Comparison of ENCODE assay signal across 37 cellular contexts in genomic region chr18:75779910-75780309, GRCh38.
"Had no signal": no experiment of that assay in that cellular context is flagged by ENCODE, and none has a peak within 500 bp of the region (broad histone marks: within the 10 kb centered on the region; RNA-seq: fewer than 3 reads in every experiment).

No MANE protein-coding gene starts in this region.

- H3K4me3 ChIP-seq: ascending aorta, cardiac muscle cell had no signal

- H3K27me3 Mint-ChIP-seq: activated CD4-positive, alpha-beta memory T cell treated with anti-CD3 and anti-CD28 coated beads, Interleukin-2, amount 10 ng/mL, durations not matched to agents 7 days and 5 days; activated CD4-positive, alpha-beta T cell treated with anti-CD3 and anti-CD28 coated beads, Interleukin-2, amount 10 ng/mL, durations not matched to agents 7 days and 5 days; activated CD8-positive, alpha-beta memory T cell treated with anti-CD3 and anti-CD28 coated beads, Interleukin-2, amount 10 ng/mL, durations not matched to agents 7 days and 5 days; brain had no signal

- H3K36me3 Mint-ChIP-seq: activated CD8-positive, alpha-beta memory T cell treated with anti-CD3 and anti-CD28 coated beads, Interleukin-2, amount 10 ng/mL, durations not matched to agents 7 days and 5 days; activated naive CD4-positive, alpha-beta T cell treated with anti-CD3 and anti-CD28 coated beads, Interleukin-2, amount 10 ng/mL, durations not matched to agents 7 days and 5 days; activated naive CD4-positive, alpha-beta T cell treated with anti-CD3 and anti-CD28 coated beads, Interleukin-2, amount 50 U/mL, for 24 hours; activated naive CD8-positive, alpha-beta T cell; activated naive CD8-positive, alpha-beta T cell treated with anti-CD3 and anti-CD28 coated beads, Interleukin-2, amount 10 ng/mL, durations not matched to agents 7 days and 5 days; brain; WTC11 had no signal

- H3K27ac ChIP-seq: ascending aorta, cardiac muscle cell, VCaP had no signal

- ATAC-seq: activated CD4-positive, alpha-beta T cell treated with anti-CD3 and anti-CD28 coated beads for 36 hours; activated CD4-positive, CD25-positive, alpha-beta regulatory T cell treated with anti-CD3 and anti-CD28 coated beads, Interleukin-2, amount 50 U/mL, for 24 hours; activated CD8-positive, alpha-beta memory T cell treated with anti-CD3 and anti-CD28 coated beads, Interleukin-2, amount 10 ng/mL, durations not matched to agents 7 days and 5 days; activated CD8-positive, alpha-beta T cell treated with anti-CD3 and anti-CD28 coated beads, Interleukin-2, amount 10 ng/mL, durations not matched to agents 7 days and 5 days; activated naive CD8-positive, alpha-beta T cell treated with anti-CD3 and anti-CD28 coated beads, Interleukin-2, amount 50 U/mL, for 24 hours; WTC11 had no signal

- H3K9me3 ChIP-seq: ascending aorta had no signal

- H3K36me3 ChIP-seq: ascending aorta, cardiac muscle cell had no signal

- DNase-seq: activated CD4-positive, alpha-beta memory T cell treated with anti-CD3 and anti-CD28 coated beads, Interleukin-2, amount 10 ng/mL, durations not matched to agents 7 days and 5 days; activated CD4-positive, alpha-beta T cell treated with anti-CD3 and anti-CD28 coated beads for 1 hour; activated CD4-positive, alpha-beta T cell treated with anti-CD3 and anti-CD28 coated beads for 36 hours; activated CD4-positive, alpha-beta T cell treated with anti-CD3 and anti-CD28 coated beads for 48 hours; activated CD4-positive, alpha-beta T cell treated with anti-CD3 and anti-CD28 coated beads, Interleukin-2, amount 10 ng/mL, durations not matched to agents 7 days and 5 days; activated CD4-positive, alpha-beta T cell treated with anti-CD3 and anti-CD28 coated beads, Interleukin-2, amount 50 U/mL, for 48 hours; activated CD4-positive, CD25-positive, alpha-beta regulatory T cell; activated CD8-positive, alpha-beta memory T cell treated with anti-CD3 and anti-CD28 coated beads for 24 hours; activated CD8-positive, alpha-beta memory T cell treated with anti-CD3 and anti-CD28 coated beads, Interleukin-2, amount 10 ng/mL, durations not matched to agents 7 days and 5 days; activated CD8-positive, alpha-beta memory T cell treated with anti-CD3 and anti-CD28 coated beads, Interleukin-2, amount 50 U/mL, for 48 hours; activated CD8-positive, alpha-beta T cell treated with anti-CD3 and anti-CD28 coated beads, Interleukin-2, amount 10 ng/mL, durations not matched to agents 7 days and 5 days; activated effector memory CD4-positive, alpha-beta T cell treated with Interleukin-2 at 50 U/mL for 16 hours; activated gamma-delta T cell; activated naive CD4-positive, alpha-beta T cell treated with anti-CD3 and anti-CD28 coated beads, Interleukin-2, amount 10 ng/mL, durations not matched to agents 7 days and 5 days; activated naive CD4-positive, alpha-beta T cell treated with Interleukin-2 at 50 U/mL for 16 hours; activated naive CD8-positive, alpha-beta T cell treated with anti-CD3 and anti-CD28 coated beads, Interleukin-2, amount 10 ng/mL, durations not matched to agents 7 days and 5 days; activated naive CD8-positive, alpha-beta T cell treated with anti-CD3 and anti-CD28 coated beads, Interleukin-2, amount 50 U/mL, for 24 hours; activated T-cell treated with anti-CD3 and anti-CD28 coated beads, Interleukin-2, amount 50 U/mL, for 24 hours; activated T-cell treated with anti-CD3 and anti-CD28 coated beads, Interleukin-2, amount 50 U/mL, for 48 hours; amygdala; anterior cingulate cortex; caudate nucleus; cerebellar nuclear complex; T-helper 2 cell; T-helper 9 cell had no signal

- H3K4me1 ChIP-seq: ascending aorta had no signal

- H3K4me1 Mint-ChIP-seq: activated CD4-positive, alpha-beta memory T cell treated with anti-CD3 and anti-CD28 coated beads, Interleukin-2, amount 10 ng/mL, durations not matched to agents 7 days and 5 days; activated CD4-positive, alpha-beta T cell treated with anti-CD3 and anti-CD28 coated beads for 36 hours; activated CD4-positive, alpha-beta T cell treated with anti-CD3 and anti-CD28 coated beads, Interleukin-2, amount 10 ng/mL, durations not matched to agents 7 days and 5 days; activated CD8-positive, alpha-beta memory T cell treated with anti-CD3 and anti-CD28 coated beads, Interleukin-2, amount 10 ng/mL, durations not matched to agents 7 days and 5 days; activated naive CD4-positive, alpha-beta T cell treated with anti-CD3 and anti-CD28 coated beads, Interleukin-2, amount 10 ng/mL, durations not matched to agents 7 days and 5 days; activated naive CD4-positive, alpha-beta T cell treated with anti-CD3 and anti-CD28 coated beads, Interleukin-2, amount 50 U/mL, for 24 hours; activated naive CD8-positive, alpha-beta T cell treated with anti-CD3 and anti-CD28 coated beads, Interleukin-2, amount 10 ng/mL, durations not matched to agents 7 days and 5 days; activated naive CD8-positive, alpha-beta T cell treated with anti-CD3 and anti-CD28 coated beads, Interleukin-2, amount 50 U/mL, for 24 hours; central memory CD8-positive, alpha-beta T cell had no signal

- H3K4me3 Mint-ChIP-seq: activated CD4-positive, alpha-beta memory T cell treated with anti-CD3 and anti-CD28 coated beads, Interleukin-2, amount 10 ng/mL, durations not matched to agents 7 days and 5 days; activated CD4-positive, alpha-beta T cell treated with anti-CD3 and anti-CD28 coated beads for 36 hours; activated CD4-positive, alpha-beta T cell treated with anti-CD3 and anti-CD28 coated beads, Interleukin-2, amount 10 ng/mL, durations not matched to agents 7 days and 5 days; activated CD8-positive, alpha-beta memory T cell treated with anti-CD3 and anti-CD28 coated beads, Interleukin-2, amount 10 ng/mL, durations not matched to agents 7 days and 5 days; activated CD8-positive, alpha-beta T cell treated with anti-CD3 and anti-CD28 coated beads, Interleukin-2, amount 10 ng/mL, durations not matched to agents 7 days and 5 days; activated naive CD4-positive, alpha-beta T cell treated with anti-CD3 and anti-CD28 coated beads, Interleukin-2, amount 10 ng/mL, durations not matched to agents 7 days and 5 days; activated naive CD4-positive, alpha-beta T cell treated with anti-CD3 and anti-CD28 coated beads, Interleukin-2, amount 50 U/mL, for 24 hours; activated naive CD8-positive, alpha-beta T cell; activated naive CD8-positive, alpha-beta T cell treated with anti-CD3 and anti-CD28 coated beads, Interleukin-2, amount 10 ng/mL, durations not matched to agents 7 days and 5 days; activated naive CD8-positive, alpha-beta T cell treated with anti-CD3 and anti-CD28 coated beads, Interleukin-2, amount 50 U/mL, for 24 hours; activated T-cell treated with anti-CD3 and anti-CD28 coated beads, Interleukin-2, amount 50 U/mL, for 24 hours; brain; central memory CD8-positive, alpha-beta T cell; T-helper 1 cell treated with Interleukin-12 subunit alpha and Interleukin-12 subunit beta and Interleukin-4 antibody, amounts not matched to agents 30 μg/mL and 1 μg/mL, for 36 hours; T-helper 2 cell treated with Interferon-gamma antibody and Interleukin-4, amounts not matched to agents 5 μg/mL and 100 μg/mL, for 36 hours; WTC11 had no signal

- H3K9me3 Mint-ChIP-seq: activated CD4-positive, alpha-beta memory T cell treated with anti-CD3 and anti-CD28 coated beads, Interleukin-2, amount 10 ng/mL, durations not matched to agents 7 days and 5 days; activated CD4-positive, alpha-beta T cell treated with anti-CD3 and anti-CD28 coated beads, Interleukin-2, amount 10 ng/mL, durations not matched to agents 7 days and 5 days; activated naive CD4-positive, alpha-beta T cell treated with anti-CD3 and anti-CD28 coated beads, Interleukin-2, amount 10 ng/mL, durations not matched to agents 7 days and 5 days; activated naive CD4-positive, alpha-beta T cell treated with anti-CD3 and anti-CD28 coated beads, Interleukin-2, amount 50 U/mL, for 24 hours; activated naive CD8-positive, alpha-beta T cell treated with anti-CD3 and anti-CD28 coated beads, Interleukin-2, amount 10 ng/mL, durations not matched to agents 7 days and 5 days; activated naive CD8-positive, alpha-beta T cell treated with anti-CD3 and anti-CD28 coated beads, Interleukin-2, amount 50 U/mL, for 24 hours; activated T-cell treated with anti-CD3 and anti-CD28 coated beads, Interleukin-2, amount 50 U/mL, for 24 hours; activated T-helper 2 cell treated with anti-CD3 and anti-CD28 coated beads, Interferon-gamma antibody, Interleukin-2, Interleukin-4, amounts not matched to agents 10 μg/mL and 5 μg/mL and 100 μg/mL, durations not matched to agents 14 hours and 24 hours and 36 hours; brain; central memory CD8-positive, alpha-beta T cell; T-helper 1 cell treated with Interleukin-12 subunit alpha and Interleukin-12 subunit beta and Interleukin-4 antibody, amounts not matched to agents 30 μg/mL and 1 μg/mL, for 36 hours; T-helper 2 cell treated with Interferon-gamma antibody and Interleukin-4, amounts not matched to agents 5 μg/mL and 100 μg/mL, for 36 hours; WTC11 had no signal

- H3K27ac Mint-ChIP-seq: activated CD4-positive, alpha-beta memory T cell treated with anti-CD3 and anti-CD28 coated beads, Interleukin-2, amount 10 ng/mL, durations not matched to agents 7 days and 5 days; activated CD4-positive, alpha-beta T cell treated with anti-CD3 and anti-CD28 coated beads for 36 hours; activated CD4-positive, alpha-beta T cell treated with anti-CD3 and anti-CD28 coated beads, Interleukin-2, amount 10 ng/mL, durations not matched to agents 7 days and 5 days; activated CD8-positive, alpha-beta memory T cell treated with anti-CD3 and anti-CD28 coated beads, Interleukin-2, amount 10 ng/mL, durations not matched to agents 7 days and 5 days; activated CD8-positive, alpha-beta T cell treated with anti-CD3 and anti-CD28 coated beads, Interleukin-2, amount 10 ng/mL, durations not matched to agents 7 days and 5 days; activated naive CD4-positive, alpha-beta T cell treated with anti-CD3 and anti-CD28 coated beads, Interleukin-2, amount 10 ng/mL, durations not matched to agents 7 days and 5 days; activated naive CD4-positive, alpha-beta T cell treated with anti-CD3 and anti-CD28 coated beads, Interleukin-2, amount 50 U/mL, for 24 hours; activated naive CD8-positive, alpha-beta T cell; activated naive CD8-positive, alpha-beta T cell treated with anti-CD3 and anti-CD28 coated beads, Interleukin-2, amount 10 ng/mL, durations not matched to agents 7 days and 5 days; activated naive CD8-positive, alpha-beta T cell treated with anti-CD3 and anti-CD28 coated beads, Interleukin-2, amount 50 U/mL, for 24 hours; activated T-cell treated with anti-CD3 and anti-CD28 coated beads, Interleukin-2, amount 50 U/mL, for 24 hours; activated T-helper 2 cell treated with anti-CD3 and anti-CD28 coated beads, Interferon-gamma antibody, Interleukin-2, Interleukin-4, amounts not matched to agents 10 μg/mL and 5 μg/mL and 100 μg/mL, durations not matched to agents 14 hours and 24 hours and 36 hours; brain; T-helper 1 cell treated with Interleukin-12 subunit alpha and Interleukin-12 subunit beta and Interleukin-4 antibody, amounts not matched to agents 30 μg/mL and 1 μg/mL, for 36 hours; T-helper 2 cell treated with Interferon-gamma antibody and Interleukin-4, amounts not matched to agents 5 μg/mL and 100 μg/mL, for 36 hours; WTC11 had no signal

- H3K27me3 ChIP-seq: ascending aorta had no signal
